Comparison of ENCODE assay signal across 33 cellular contexts in the genomic region with DNA sequence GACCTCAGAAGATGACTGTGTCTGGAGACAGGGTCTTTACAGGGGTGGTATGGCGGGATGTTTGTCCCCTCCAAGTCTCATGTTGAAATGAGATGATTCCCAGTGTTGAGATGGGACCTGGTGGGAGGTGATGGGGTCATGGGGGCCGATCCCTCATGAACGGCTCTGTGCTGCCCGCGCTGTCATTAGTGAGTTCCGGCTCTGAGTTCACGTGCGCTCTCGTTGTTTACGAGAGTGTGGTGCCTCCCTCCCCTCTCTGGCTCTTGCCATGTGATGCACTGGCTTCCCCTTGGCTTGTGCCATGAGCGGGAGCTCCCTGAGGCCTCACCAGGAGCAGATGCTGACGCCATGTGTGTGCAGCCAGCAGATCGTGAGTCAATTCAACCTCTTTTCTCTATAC.
"Had no signal": no experiment of that assay in that cellular context is flagged by ENCODE, and none has a peak within 500 bp of the region (broad histone marks: within the 10 kb centered on the region; RNA-seq: fewer than 3 reads in every experiment).

No MANE protein-coding gene starts in this region.

- H3K27ac Mint-ChIP-seq: activated B cell treated with CpG ODN at 0.5 μM for 24 hours; activated CD4-positive, alpha-beta memory T cell treated with anti-CD3 and anti-CD28 coated beads for 36 hours; activated naive CD4-positive, alpha-beta T cell treated with anti-CD3 and anti-CD28 coated beads, Interleukin-2, amount 50 U/mL, for 24 hours; activated naive CD8-positive, alpha-beta T cell treated with anti-CD3 and anti-CD28 coated beads, Interleukin-2, amount 10 ng/mL, durations not matched to agents 7 days and 5 days; activated T-cell treated with anti-CD3 and anti-CD28 coated beads, Interleukin-2, amount 50 U/mL, for 24 hours; activated T-helper 2 cell treated with anti-CD3 and anti-CD28 coated beads, Interferon-gamma antibody, Interleukin-2, Interleukin-4, amounts not matched to agents 10 μg/mL and 5 μg/mL and 100 μg/mL, durations not matched to agents 14 hours and 24 hours and 36 hours had no signal

- H3K9me3 Mint-ChIP-seq: activated B cell treated with CpG ODN at 0.5 μM for 24 hours; activated CD4-positive, alpha-beta memory T cell treated with anti-CD3 and anti-CD28 coated beads for 36 hours; activated naive CD4-positive, alpha-beta T cell treated with anti-CD3 and anti-CD28 coated beads, Interleukin-2, amount 50 U/mL, for 24 hours; activated naive CD8-positive, alpha-beta T cell treated with anti-CD3 and anti-CD28 coated beads, Interleukin-2, amount 10 ng/mL, durations not matched to agents 7 days and 5 days; activated T-cell treated with anti-CD3 and anti-CD28 coated beads, Interleukin-2, amount 50 U/mL, for 24 hours; activated T-helper 2 cell treated with anti-CD3 and anti-CD28 coated beads, Interferon-gamma antibody, Interleukin-2, Interleukin-4, amounts not matched to agents 10 μg/mL and 5 μg/mL and 100 μg/mL, durations not matched to agents 14 hours and 24 hours and 36 hours had no signal

- H3K4me3 Mint-ChIP-seq: activated B cell treated with CpG ODN at 0.5 μM for 24 hours; activated CD4-positive, alpha-beta memory T cell treated with anti-CD3 and anti-CD28 coated beads for 36 hours; activated naive CD4-positive, alpha-beta T cell treated with anti-CD3 and anti-CD28 coated beads, Interleukin-2, amount 50 U/mL, for 24 hours; activated naive CD8-positive, alpha-beta T cell treated with anti-CD3 and anti-CD28 coated beads, Interleukin-2, amount 10 ng/mL, durations not matched to agents 7 days and 5 days; activated T-cell treated with anti-CD3 and anti-CD28 coated beads, Interleukin-2, amount 50 U/mL, for 24 hours; IgD-negative memory B cell had no signal

- ATAC-seq: PC-3, SK-N-SH treated with all-trans-retinoic acid at 6 μM for 48 hours had no signal

- H3K36me3 Mint-ChIP-seq: activated CD4-positive, alpha-beta memory T cell treated with anti-CD3 and anti-CD28 coated beads for 36 hours; activated naive CD4-positive, alpha-beta T cell treated with anti-CD3 and anti-CD28 coated beads, Interleukin-2, amount 50 U/mL, for 24 hours; activated naive CD8-positive, alpha-beta T cell treated with anti-CD3 and anti-CD28 coated beads, Interleukin-2, amount 10 ng/mL, durations not matched to agents 7 days and 5 days; IgD-negative memory B cell had no signal

- H3K27me3 Mint-ChIP-seq: activated B cell treated with CpG ODN at 0.5 μM for 24 hours; activated CD4-positive, alpha-beta memory T cell treated with anti-CD3 and anti-CD28 coated beads for 36 hours; activated naive CD8-positive, alpha-beta T cell treated with anti-CD3 and anti-CD28 coated beads, Interleukin-2, amount 10 ng/mL, durations not matched to agents 7 days and 5 days had no signal

- DNase-seq: activated B cell treated with CpG ODN at 0.5 μM for 24 hours; activated CD4-positive, alpha-beta memory T cell treated with anti-CD3 and anti-CD28 coated beads for 36 hours; activated CD4-positive, alpha-beta T cell treated with anti-CD3 and anti-CD28 coated beads for 4 hours; activated CD4-positive, alpha-beta T cell treated with anti-CD3 and anti-CD28 coated beads, Interleukin-2, amount 50 U/mL, for 1 hour; activated CD4-positive, CD25-positive, alpha-beta regulatory T cell treated with anti-CD3 and anti-CD28 coated beads, Interleukin-2, amount 50 U/mL, for 72 hours; activated gamma-delta T cell; activated naive CD4-positive, alpha-beta T cell treated with Interleukin-2 at 50 U/mL for 16 hours; activated naive CD8-positive, alpha-beta T cell treated with anti-CD3 and anti-CD28 coated beads, Interleukin-2, amount 10 ng/mL, durations not matched to agents 7 days and 5 days; activated T-cell treated with anti-CD3 and anti-CD28 coated beads, Interleukin-2, amount 50 U/mL, for 24 hours; amygdala; Kasumi-1; KBM-7; MG63; MV-4-11; NCI-H1092; NCI-H1436 treated with DMSO at 0.1 percent for 48 hours; NCI-H1694 treated with DMSO at 0.1 percent for 48 hours; NCI-H2029; NCI-H345; NCI-H524 treated with DMSO at 0.1 percent for 48 hours; NK-92 treated with Interleukin-12 subunit alpha and Interleukin-12 subunit beta, amount 100 ng/mL, for 24 hours; PC-3; Peyer's patch; RPMI8226; SIG-M5; SW 1271; T-helper 1 cell; T-helper 2 cell; T-helper 9 cell had no signal

- H3K4me1 Mint-ChIP-seq: activated B cell treated with CpG ODN at 0.5 μM for 24 hours; activated naive CD4-positive, alpha-beta T cell treated with anti-CD3 and anti-CD28 coated beads, Interleukin-2, amount 50 U/mL, for 24 hours; activated naive CD8-positive, alpha-beta T cell treated with anti-CD3 and anti-CD28 coated beads, Interleukin-2, amount 10 ng/mL, durations not matched to agents 7 days and 5 days; IgD-negative memory B cell had no signal
